ENCODE assay signal across 1 cellular context in genomic region chr3:33658971-33659848, GRCh38.
TF ChIP-seq lines count a peak whose summit lies in the region.

No MANE protein-coding gene starts in this region.

TF ChIP-seq in HCT116, 20 proteins besides CTCF, POLR2A, EP300 and RAD21 (continued from another document):
- TF ChIP-seq YY1 (IDR thresholded peaks at IDR 0.05; ENCODE audit: extremely low read depth, insufficient replicate concordance, low read depth, low read length), result no peak
